27 cellular contexts compared by ENCODE assay signal in the genomic region with DNA sequence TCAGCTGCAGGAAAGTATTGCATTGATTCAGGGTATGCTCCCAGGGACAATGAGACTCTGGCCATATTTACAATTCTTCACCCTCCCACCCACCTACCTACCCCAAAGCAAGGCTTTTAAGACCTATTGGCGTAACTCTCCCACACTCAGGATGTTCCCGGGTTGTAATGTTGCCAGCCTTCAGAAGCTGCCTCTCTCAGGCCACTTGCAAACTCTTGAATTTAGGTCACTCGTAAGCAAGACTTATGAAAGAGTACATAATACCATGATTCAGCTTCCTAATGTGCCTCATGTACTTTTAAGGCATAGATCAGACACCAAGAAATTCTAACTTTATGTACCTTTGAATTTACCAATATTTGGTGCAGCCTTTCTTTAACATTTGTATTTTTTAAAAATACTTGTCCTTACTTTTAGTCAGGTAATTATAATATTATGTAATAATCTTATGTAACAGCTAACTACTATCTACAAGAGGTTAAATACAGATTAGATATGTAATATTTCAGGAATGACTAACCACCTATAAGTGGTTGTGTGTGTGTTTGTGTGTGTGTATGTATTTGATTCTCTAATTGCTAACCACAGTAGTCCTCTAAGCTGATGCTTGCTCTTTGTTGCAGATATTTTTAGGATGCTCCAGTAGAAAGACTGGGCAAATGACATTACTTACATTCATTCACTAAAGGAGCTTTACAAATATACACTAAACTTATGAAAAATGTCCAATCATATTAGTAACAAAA.
"Had no signal": no experiment of that assay in that cellular context is flagged by ENCODE, and none has a peak within 500 bp of the region (broad histone marks: within the 10 kb centered on the region; RNA-seq: fewer than 3 reads in every experiment).

No MANE protein-coding gene starts in this region.

- H3K27ac ChIP-seq: ascending aorta, brain microvascular endothelial cell, SK-N-MC, WERI-Rb-1 had no signal

- DNase-seq: activated CD4-positive, alpha-beta T cell treated with anti-CD3 and anti-CD28 coated beads for 36 hours; activated CD4-positive, alpha-beta T cell treated with anti-CD3 and anti-CD28 coated beads, Interleukin-2, amount 50 U/mL, for 1 hour; activated CD8-positive, alpha-beta memory T cell treated with anti-CD3 and anti-CD28 coated beads, Interleukin-2, amount 50 U/mL, for 4 hours; activated CD8-positive, alpha-beta T cell treated with anti-CD3 and anti-CD28 coated beads for 36 hours; activated naive CD4-positive, alpha-beta T cell treated with anti-CD3 and anti-CD28 coated beads, Interleukin-2, amount 50 U/mL, for 16 hours; activated T-cell treated with anti-CD3 and anti-CD28 coated beads, Interleukin-2, amount 50 U/mL, for 72 hours; amniotic stem cell; brain microvascular endothelial cell; caudate nucleus; Kasumi-1; NCI-H1048; NCI-H146; NCI-H187 treated with DMSO at 0.1 percent for 48 hours; NCI-H2081 treated with DMSO at 0.1 percent for 48 hours; NCI-H510A; NCI-H526 treated with DMSO at 0.1 percent for 48 hours; NCI-H82; OCI-M1; RPMI8226; T-cell; T-helper 2 cell; WERI-Rb-1 had no signal

- ATAC-seq: activated CD4-positive, alpha-beta T cell treated with anti-CD3 and anti-CD28 coated beads for 36 hours; activated CD8-positive, alpha-beta T cell treated with anti-CD3 and anti-CD28 coated beads for 36 hours; activated T-cell treated with anti-CD3 and anti-CD28 coated beads, Interleukin-2, amount 50 U/mL, for 72 hours; K562; Panc1; Right ventricle myocardium inferior; T-cell had no signal

- H3K9me3 ChIP-seq: ascending aorta had no signal

- H3K36me3 ChIP-seq: ascending aorta, brain microvascular endothelial cell, WERI-Rb-1 had no signal

- H3K27me3 ChIP-seq: ascending aorta, brain microvascular endothelial cell had no signal

- H3K4me3 ChIP-seq: ascending aorta, K562, SK-N-MC had no signal

- H3K4me1 ChIP-seq: ascending aorta had no signal
